ENCODE assay signal across 15 cellular contexts in genomic region chr6:54681987-54682386, GRCh38.
DNase-seq lines count a peak whose midpoint lies in the region; ATAC-seq and TF ChIP-seq lines count a peak whose summit lies in the region.
"Had no signal": no experiment of that assay in that cellular context is flagged by ENCODE, and none has a peak within 500 bp of the region (broad histone marks: within the 10 kb centered on the region; RNA-seq: fewer than 3 reads in every experiment).

No MANE protein-coding gene starts in this region.

- H3K79me2 ChIP-seq in mammary epithelial cell (ENCODE audit: insufficient read depth, low read length), result no peaks in the 10 kb centered on the region

- no peak overlapping the region for H3K9ac ChIP-seq in mammary epithelial cell (ENCODE audit: insufficient read depth, low read length)

- H3K4me1 ChIP-seq in mammary epithelial cell (ENCODE audit: insufficient read depth, low read length), result peaks cover 5% of the 10 kb centered on the region
- H3K4me1 ChIP-seq: esophagus squamous epithelium had no signal

- H3K9me3 ChIP-seq in mammary epithelial cell (replicated peaks; ENCODE audit: insufficient read depth, low read length), result no peaks in the 10 kb centered on the region
- H3K9me3 ChIP-seq: esophagus squamous epithelium had no signal

- TF ChIP-seq CTCF in mammary epithelial cell (conservative IDR thresholded peaks at IDR 0.05 in 1 of 2, IDR thresholded peaks at IDR 0.05 in 1 of 2; ENCODE audit: extremely low read depth in 1 of 2, insufficient read depth in 1 of 2, low read depth in 1 of 2, low read length in 2 of 2), result no peak

- intact Hi-C loops in mammary epithelial cell (cut with micrococcal nuclease), result no loop called here

- H4K20me1 ChIP-seq in mammary epithelial cell (ENCODE audit: insufficient read depth, low read length), result no peaks in the 10 kb centered on the region

- no peak for ATAC-seq in HG03571 (IDR thresholded peaks at IDR 0.05; ENCODE audit: unreplicated experiment)
- ATAC-seq: activated CD8-positive, alpha-beta T cell treated with anti-CD3 and anti-CD28 coated beads for 36 hours had no signal

- H3K4me3 ChIP-seq in mammary epithelial cell (replicated peaks in 1 of 3; ENCODE audit: insufficient read depth in 1 of 3, low read depth in 2 of 3, low read length in 3 of 3), result no peak overlapping the region
- H3K4me3 ChIP-seq: esophagus squamous epithelium had no signal

- no peaks in the 10 kb centered on the region for H3K27me3 ChIP-seq in mammary epithelial cell (ENCODE audit: insufficient read depth, low read length)
- H3K27me3 ChIP-seq: esophagus squamous epithelium had no signal

- no peak overlapping the region for H3K4me2 ChIP-seq in mammary epithelial cell (ENCODE audit: insufficient read depth, low read depth, low read length)

- in situ Hi-C loops in mammary epithelial cell (cut with MboI; ENCODE audit: low sequenced_read_pairs in 2 of 2), result no loop called here

- no peak overlapping the region for H3K27ac ChIP-seq in mammary epithelial cell (ENCODE audit: insufficient read depth, low read depth, low read length)
- H3K27ac ChIP-seq: esophagus squamous epithelium had no signal

- CTCF ChIA-PET in mammary epithelial cell (lab: Charles Lee; ENCODE audit: low non-redundant PET), result no interaction called here

- DNase-seq in EH (ENCODE audit: low read depth), result peak; percentile 44
- peak; percentile 25 for DNase-seq in NCI-H460 (ENCODE audit: extremely low read depth, low read depth)
- peak; percentile 59 for DNase-seq in mammary epithelial cell
- DNase-seq in myocyte (ENCODE audit: low read depth), result peak; percentile 66
- DNase-seq in D341Med (ENCODE audit: low spot score), result no peak
- no peak for DNase-seq in cerebellum (ENCODE audit: low spot score)
- DNase-seq in DMS 273 (lab: John Stamatoyannopoulos, UW; ENCODE audit: unreplicated experiment), result no peak
- DNase-seq: activated CD8-positive, alpha-beta T cell treated with anti-CD3 and anti-CD28 coated beads for 36 hours; activated gamma-delta T cell; CD4-positive, alpha-beta T cell; esophagus squamous epithelium; islet precursor cell; Kasumi-1; NCI-H2029 treated with DMSO at 0.1 percent for 48 hours had no signal

- dilution Hi-C loops in mammary epithelial cell (cut with HindIII; ENCODE audit: low sequenced_read_pairs), result no loop called here

- BruUV-seq in mammary epithelial cell (replicated peaks; lab: Mats Ljungman, UMichigan), result no TSS peak

- no peaks in the 10 kb centered on the region for H3K36me3 ChIP-seq in mammary epithelial cell (ENCODE audit: insufficient read depth, low read length)
- H3K36me3 ChIP-seq: esophagus squamous epithelium had no signal

- 12% methylated on average over 4 of the region's 4 CpGs for WGBS in mammary epithelial cell (ENCODE audit: low coverage, missing lambda C conversion rate)

- H2AFZ ChIP-seq in mammary epithelial cell (ENCODE audit: low read depth, low read length), result no peak overlapping the region

Comparison
In these comparisons a context has a peak if more than half of its experiments do, and no peak if none do; other contexts are left out.
1. DNase-seq: peak in EH (single experiment), NCI-H460 (single experiment), mammary epithelial cell (single experiment) and myocyte (single experiment); none in D341Med (single experiment), cerebellum (single experiment) and DMS 273 (single experiment).